Comparison of ENCODE assay signal across 16 cellular contexts in genomic region chr17:56676807-56677206, GRCh38.
DNase-seq lines count a peak whose midpoint lies in the region; ATAC-seq and TF ChIP-seq lines count a peak whose summit lies in the region.
"Had no signal": no experiment of that assay in that cellular context is flagged by ENCODE, and none has a peak within 500 bp of the region (broad histone marks: within the 10 kb centered on the region; RNA-seq: fewer than 3 reads in every experiment).

No MANE protein-coding gene starts in this region.

- H3K36me3 ChIP-seq in PC-3 (ENCODE audit: low read depth, low read length): no peaks in the 10 kb centered on the region
- H3K36me3 ChIP-seq: adrenal gland, SJCRH30 had no signal

- H3K4me1 ChIP-seq in PC-3 (ENCODE audit: insufficient read depth, low read length): peaks cover 67% of the 10 kb centered on the region
- H3K4me1 ChIP-seq: adrenal gland had no signal

- intact Hi-C loops in PC-3 (cut with micrococcal nuclease): no loop called here

- no peaks in the 10 kb centered on the region for H3K27me3 ChIP-seq in PC-3 (ENCODE audit: low read length)
- H3K27me3 ChIP-seq: SJCRH30 had no signal

- in situ Hi-C loops in ACHN (cut with HindIII; ENCODE audit: low pct_ligation_motif_present, low pct_unique_long_range_greater_than_20kb, low sequenced_read_pairs): no loop called here

- H3K9ac ChIP-seq in PC-3 (ENCODE audit: low read length): no peak overlapping the region

- no peak overlapping the region for H3K4me2 ChIP-seq in PC-3 (ENCODE audit: low read length)

- H3K4me3 ChIP-seq in PC-3 (ENCODE audit: low read length): no peak overlapping the region
- H3K4me3 ChIP-seq: adrenal gland, SJCRH30 had no signal

- no peaks in the 10 kb centered on the region for H4K20me1 ChIP-seq in PC-3 (ENCODE audit: low read length)

- TF ChIP-seq CTCF in PC-3 (conservative IDR thresholded peaks at IDR 0.05; ENCODE audit: low read depth, low read length): peak; percentile 57

- no peaks in the 10 kb centered on the region for H3K9me2 ChIP-seq in PC-3 (replicated peaks; ENCODE audit: low read length)

- DNase-seq in ACHN (peak; percentile 20), EH (ENCODE audit: low read depth) (peak; percentile 55), PC-3 (peak; percentile 58), fibroblast of peridontal ligament (ENCODE audit: extremely low read depth) (peak; percentile 5), SHP77 (lab: John Stamatoyannopoulos, UW) (no peak), HUDEP-2 (lab: John Stamatoyannopoulos, UW; ENCODE audit: unreplicated experiment in 76 of 76) (no peak)
- no peak for DNase-seq in activated CD8-positive, alpha-beta memory T cell treated with anti-CD3 and anti-CD28 coated beads for 24 hours
- DNase-seq: activated CD4-positive, alpha-beta T cell treated with anti-CD3 and anti-CD28 coated beads, Interleukin-2, amount 50 U/mL, for 4 hours; adrenal gland; kidney glomerular epithelial cell; midbrain; NCI-H2029 treated with DMSO at 0.1 percent for 48 hours; occipital lobe; SJCRH30; stimulated activated naive B cell treated with anti-CD40 and anti-IgM and Interleukin-4, amounts not matched to agents 10 μg/mL and 1 μg/mL and 100 μg/mL, for 72 hours had no signal

- no peaks in the 10 kb centered on the region for H3K9me3 ChIP-seq in PC-3 (ENCODE audit: low read length)
- H3K9me3 ChIP-seq: adrenal gland, SJCRH30 had no signal

- H2AFZ ChIP-seq in PC-3 (ENCODE audit: low read length): no peak overlapping the region

- no TSS peak for BruUV-seq in PC-3 (replicated peaks; lab: Mats Ljungman, UMichigan)

- ATAC-seq in PC-3 (peak; percentile 39), HG02852 (IDR thresholded peaks at IDR 0.05; ENCODE audit: unreplicated experiment) (no peak)

- no peak overlapping the region for H3K27ac ChIP-seq in PC-3 (ENCODE audit: low read length)
- H3K27ac ChIP-seq: adrenal gland, SJCRH30 had no signal

- POLR2A ChIA-PET in PC-3 (lab: Charles Lee; ENCODE audit: unreplicated experiment): interaction anchor here (0.6 kb wide), 1 partner anchor 84 kb away, joined by 4 read pairs; no protein-coding TSS in a partner anchor

- CTCF ChIA-PET in PC-3 (lab: Charles Lee): interaction anchor here (0.6 to 3.4 kb wide), 5 partner anchors 22 to 177 kb away, joined by 4 to 55 read pairs (median 4); no protein-coding TSS in a partner anchor

- no peaks in the 10 kb centered on the region for H3K79me2 ChIP-seq in PC-3 (ENCODE audit: low read length)

- H3F3A ChIP-seq in PC-3 (ENCODE audit: low read length, unreplicated experiment): no peaks in the 10 kb centered on the region

Comparison
In these comparisons a context has a peak if more than half of its experiments do, and no peak if none do; other contexts are left out.
1. DNase-seq: peak in ACHN (single experiment), EH (single experiment), PC-3 (single experiment) and fibroblast of peridontal ligament (single experiment); none in activated CD8-positive, alpha-beta memory T cell treated with anti-CD3 and anti-CD28 coated beads for 24 hours (single experiment), SHP77 (0 of 2) and HUDEP-2 (0 of 76).